ENCODE assay signal across 8 cellular contexts in the genomic region with DNA sequence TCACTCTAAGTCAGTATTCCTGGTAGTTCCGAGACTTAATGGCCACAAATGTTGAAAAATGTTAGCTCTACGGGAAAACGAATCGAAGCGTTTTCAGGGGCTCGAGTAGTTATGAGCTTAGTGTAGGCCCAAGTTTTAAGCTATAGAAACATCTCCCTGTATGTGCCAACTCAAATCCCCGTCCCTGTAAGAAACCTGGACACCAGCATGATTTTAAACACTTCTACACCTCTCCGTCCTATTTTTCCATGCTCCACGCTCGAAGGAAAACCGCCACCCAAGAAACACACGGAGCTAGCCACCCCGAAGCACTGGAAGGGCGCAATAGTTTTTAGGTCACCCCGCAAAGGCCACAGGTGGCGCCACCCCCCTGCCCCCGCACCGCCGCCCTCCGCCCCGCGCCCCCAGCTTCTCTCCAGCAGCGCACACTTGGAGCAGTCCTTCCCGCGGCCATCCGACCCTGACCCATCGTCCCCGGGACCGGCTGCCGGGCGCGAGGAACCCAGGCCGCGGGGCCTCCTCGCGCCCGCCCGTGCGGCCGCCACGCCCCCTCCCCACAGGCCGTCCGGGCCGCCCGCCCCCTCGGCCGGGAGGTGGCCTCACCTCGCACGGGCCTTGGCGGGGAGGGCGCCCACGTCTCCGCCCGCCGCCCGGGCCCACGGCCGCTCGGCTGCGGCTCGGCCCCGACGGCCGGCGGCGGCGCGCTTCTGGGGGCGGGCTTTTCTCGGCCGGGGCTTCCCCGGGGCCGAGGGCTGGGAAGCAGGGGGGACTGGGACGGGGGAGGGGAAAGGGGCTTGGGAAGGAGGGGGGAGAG. TPM values are rescaled to one million over a fixed set of nuclear protein-coding genes. Genes with fewer than 3 reads are reported as not detected.
DNase-seq lines count a peak whose midpoint lies in the region; ATAC-seq and TF ChIP-seq lines count a peak whose summit lies in the region.

No MANE protein-coding gene starts in this region.

- DNase-seq in ACHN (peak; percentile 46), NCI-H460 (ENCODE audit: extremely low read depth, low read depth) (peak; percentile 22), activated gamma-delta T cell (lab: John Stamatoyannopoulos, UW) (peak; percentile 65), Right ventricle myocardium inferior (ENCODE audit: missing footprints) (peak; percentile 82), posterior vena cava (ENCODE audit: low spot score) (peak; percentile 82), DMS153 treated with DMSO at 0.1 percent for 48 hours (lab: John Stamatoyannopoulos, UW; ENCODE audit: unreplicated experiment) (no peak)

- H3K4me3 ChIP-seq in GM12875 (ENCODE audit: low read depth, low read length), result peak overlapping the region; percentile 69

- in situ Hi-C loops in ACHN (cut with HindIII; ENCODE audit: low pct_ligation_motif_present, low pct_unique_long_range_greater_than_20kb, low sequenced_read_pairs), result no loop called here

- no peak for TF ChIP-seq CTCF in GM12875 (IDR thresholded peaks at IDR 0.05; ENCODE audit: borderline replicate concordance, insufficient read depth, low read depth, low read length)

- ATAC-seq in HG02852 (IDR thresholded peaks at IDR 0.05; ENCODE audit: unreplicated experiment), result peak; percentile 51
- peak; percentile 73 for ATAC-seq in Right ventricle myocardium inferior

- intact Hi-C loops in Right ventricle myocardium inferior (cut with DNase I) (no loop called here), posterior vena cava (cut with DNase I) (no loop called here)

RNA-seq across cellular contexts. Expression of gene R3HDM2, which starts 0.5 kb away (rescaled TPM):
- total RNA-seq in NCI-H460 (2014; rRNA removed; shearing (Covaris generic)), result 24.4 and 24.6 TPM in 2 replicates
- polyA plus RNA-seq in NCI-H460 (2014; cell fraction: nucleus; rRNA removed), result 20.1 and 41.2 TPM in 2 replicates
- total RNA-seq in Right ventricle myocardium inferior (56.7 TPM), posterior vena cava (10 to 100 TPM; 49.7 to 51.8 TPM)

RNA-seq across cellular contexts. Expression of gene INHBC, which starts 4.3 kb away (rescaled TPM):
- total RNA-seq in NCI-H460 (2014; rRNA removed; shearing (Covaris generic)), result not detected in 2 replicates
- not detected in 2 replicates for polyA plus RNA-seq in NCI-H460 (2014; cell fraction: nucleus; rRNA removed)
- total RNA-seq in Right ventricle myocardium inferior (not detected), posterior vena cava (not detected)

RNA-seq across cellular contexts. Expression of gene INHBE, which starts 24.8 kb away (rescaled TPM):
- total RNA-seq in NCI-H460 (2014; rRNA removed; shearing (Covaris generic)), result 1.3 and 2.2 TPM in 2 replicates
- polyA plus RNA-seq in NCI-H460 (2014; cell fraction: nucleus; rRNA removed), result 0.72 and 0.78 TPM in 2 replicates
- total RNA-seq in Right ventricle myocardium inferior (not detected), posterior vena cava (not detected)

RNA-seq across cellular contexts. Expression of gene GLI1, which starts 29.3 kb away (rescaled TPM):
- 0.20 and 5.0 TPM in 2 replicates for total RNA-seq in NCI-H460 (2014; rRNA removed; shearing (Covaris generic))
- polyA plus RNA-seq in NCI-H460 (2014; cell fraction: nucleus; rRNA removed), result 0.56 and 0.76 TPM in 2 replicates
- 0.92 TPM for total RNA-seq in Right ventricle myocardium inferior
- total RNA-seq in posterior vena cava, result 1 to 10 TPM in 1 of 2 donors, under 1 TPM in 1; 0.90 to 3.2 TPM

RNA-seq across cellular contexts. Expression of gene ARHGAP9, which starts 49.3 kb away (rescaled TPM):
- not detected in 2 replicates for total RNA-seq in NCI-H460 (2014; rRNA removed; shearing (Covaris generic))
- not detected in 2 replicates for polyA plus RNA-seq in NCI-H460 (2014; cell fraction: nucleus; rRNA removed)
- 6.4 TPM for total RNA-seq in Right ventricle myocardium inferior
- 10 to 100 TPM; 12.7 to 20.7 TPM for total RNA-seq in posterior vena cava
